Comparison of ENCODE assay signal across 8 cellular contexts in the genomic region with DNA sequence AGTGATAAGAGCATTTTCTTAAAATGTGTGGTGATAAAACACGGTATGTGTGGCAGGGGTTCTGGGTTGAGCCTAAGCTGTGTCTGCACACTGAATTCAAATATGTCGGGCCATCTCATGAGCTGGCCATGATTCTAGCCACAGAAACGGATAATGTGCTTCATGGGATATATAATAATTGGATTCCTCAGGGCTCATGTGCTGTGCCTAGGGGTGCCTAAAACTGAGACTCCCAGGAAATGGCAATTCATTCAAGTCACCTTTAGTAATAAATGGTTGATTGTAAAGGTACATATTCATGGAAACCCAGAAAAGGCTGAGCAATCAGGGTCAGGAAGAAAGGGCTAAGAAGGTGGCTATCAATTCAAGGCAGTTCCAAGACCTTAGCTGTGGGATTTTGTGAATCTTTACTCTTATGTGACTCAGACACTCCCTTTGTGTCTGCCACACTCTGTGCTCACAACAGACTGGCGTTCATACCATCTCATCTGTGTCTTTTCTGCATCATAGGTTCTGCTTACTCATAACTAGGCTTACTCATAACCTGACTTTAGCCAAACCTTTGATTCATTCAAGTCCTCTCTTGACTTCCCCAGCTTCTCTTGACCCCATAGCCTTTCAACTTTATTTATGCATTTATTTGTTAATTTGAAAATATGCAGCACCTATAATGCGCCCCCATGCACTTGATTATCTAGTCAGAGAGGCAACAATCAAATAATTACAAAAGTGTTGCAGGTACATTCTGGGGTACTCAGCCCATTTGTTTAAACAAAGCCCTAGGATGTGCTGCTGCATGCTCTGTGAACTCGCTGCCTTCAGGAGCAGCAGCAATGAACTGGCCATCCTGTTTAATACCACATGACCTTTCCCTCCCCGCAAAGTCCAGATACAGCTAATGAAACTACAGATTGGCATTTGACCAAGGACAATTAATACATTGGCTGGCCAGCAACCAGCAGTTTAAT. TPM values are rescaled to one million over a fixed set of nuclear protein-coding genes. Genes with fewer than 3 reads are reported as not detected.
DNase-seq lines count a peak whose midpoint lies in the region; ATAC-seq and TF ChIP-seq lines count a peak whose summit lies in the region.

No MANE protein-coding gene starts in this region.

- no peak overlapping the region for H2AFZ ChIP-seq in ACC112 (ENCODE audit: low read length, unreplicated experiment)

- no peak for TF ChIP-seq CTCF in VCaP (conservative IDR thresholded peaks at IDR 0.05)
- TF ChIP-seq CTCF in omental fat pad (IDR thresholded peaks at IDR 0.05): no peak

- DNase-seq in omental fat pad (ENCODE audit: low spot score) (no peak), DMS114 treated with DMSO at 0.1 percent for 48 hours (lab: John Stamatoyannopoulos, UW; ENCODE audit: unreplicated experiment) (no peak), GM19238 (ENCODE audit: insufficient read length, low spot score) (no peak)
- no peak for DNase-seq in activated naive CD4-positive, alpha-beta T cell treated with Interleukin-2 at 50 U/mL for 16 hours

- H3K27me3 ChIP-seq in ACC112 (ENCODE audit: insufficient read depth, low read length): no peaks in the 10 kb centered on the region

- peaks cover 23% of the 10 kb centered on the region for H3K4me1 ChIP-seq in ACC112 (ENCODE audit: control insufficient read depth, insufficient read depth, low read length, unreplicated experiment)

- peak; percentile 94 for ATAC-seq in GM18870 (IDR thresholded peaks at IDR 0.05; ENCODE audit: unreplicated experiment)
- peak; percentile 73 for ATAC-seq in HG03025 (IDR thresholded peaks at IDR 0.05; ENCODE audit: low FRiP score, unreplicated experiment)
- ATAC-seq in omental fat pad (ENCODE audit: low FRiP score): peak; percentile 76

- H3K27ac ChIP-seq in ACC112 (ENCODE audit: low read depth, low read length): peak overlapping the region; percentile 86
- H3K27ac ChIP-seq in VCaP: peak overlapping the region; percentile 48

- no peaks in the 10 kb centered on the region for H3K36me3 ChIP-seq in ACC112 (ENCODE audit: insufficient read depth, low read length)

- H3K4me3 ChIP-seq in ACC112 (ENCODE audit: low read depth, low read length): no peak overlapping the region

- H3K79me2 ChIP-seq in ACC112 (ENCODE audit: control insufficient read depth, insufficient read depth, low read length, unreplicated experiment): no peaks in the 10 kb centered on the region

RNA-seq across cellular contexts. Expression of gene MED13, which starts 28.4 kb away (rescaled TPM):
- total RNA-seq in omental fat pad: 10 to 100 TPM; 79.8 to 88.4 (median 87.4) TPM
